ENCODE assay signal across 18 cellular contexts in genomic region chr2:11785611-11785940, GRCh38. TPM values are rescaled to one million over a fixed set of nuclear protein-coding genes. Genes with fewer than 3 reads are reported as not detected.
DNase-seq lines count a peak whose midpoint lies in the region; ATAC-seq and TF ChIP-seq lines count a peak whose summit lies in the region.
"Had no signal": no experiment of that assay in that cellular context is flagged by ENCODE, and none has a peak within 500 bp of the region (broad histone marks: within the 10 kb centered on the region; RNA-seq: fewer than 3 reads in every experiment).

No MANE protein-coding gene starts in this region.

- ATAC-seq in stimulated activated naive B cell treated with anti-CD40 and anti-IgM and Interleukin-4, amounts not matched to agents 10 μg/mL and 1 μg/mL and 100 μg/mL, for 72 hours (replicated peaks): no peak
- ATAC-seq in GM19395 (IDR thresholded peaks at IDR 0.05; ENCODE audit: unreplicated experiment): no peak
- no peak for ATAC-seq in GM18511 (IDR thresholded peaks at IDR 0.05; ENCODE audit: unreplicated experiment)

- no peak overlapping the region for H3K4me3 ChIP-seq in neuronal stem cell (ENCODE audit: low read length in 2 of 2)
- H3K4me3 ChIP-seq: BLaER1 had no signal

- peaks cover 7% of the 10 kb centered on the region for H3K4me1 Mint-ChIP-seq in T-helper 2 cell treated with Interferon-gamma antibody and Interleukin-4, amounts not matched to agents 5 μg/mL and 100 μg/mL, for 36 hours (ENCODE audit: low read depth)
- no peaks in the 10 kb centered on the region for H3K4me1 Mint-ChIP-seq in glutamatergic neuron (ENCODE audit: low read depth, unreplicated experiment)
- H3K4me1 Mint-ChIP-seq in stimulated activated naive B cell treated with anti-CD40 and anti-IgM and Interleukin-4, amounts not matched to agents 10 μg/mL and 1 μg/mL and 100 μg/mL, for 72 hours: peaks cover 4 to 5% of the 10 kb centered on the region in 2 donors
- H3K4me1 Mint-ChIP-seq in activated CD4-positive, alpha-beta T cell treated with anti-CD3 and anti-CD28 coated beads, Interleukin-2, amount 10 ng/mL, durations not matched to agents 24 days and 14 days: peaks cover 4% of the 10 kb centered on the region
- H3K4me1 Mint-ChIP-seq: B cell had no signal

- H3K23ac ChIP-seq in neuronal stem cell (ENCODE audit: low read depth, low read length, poor library complexity): peak overlapping the region; percentile 74

- no CpG with 5 or more reads among the region's 9 CpGs for WGBS in neuronal stem cell (ENCODE audit: extremely low coverage in 2 of 2, insufficient read length in 2 of 2, insufficient replicate concordance in 1 of 2), 2 donors

- no peak overlapping the region for H2AK5ac ChIP-seq in neuronal stem cell (ENCODE audit: low read depth, low read length)

- H2BK5ac ChIP-seq in neuronal stem cell (ENCODE audit: low read length): no peak overlapping the region

- H3K9me3 ChIP-seq in neuronal stem cell (replicated peaks in 1 of 2; ENCODE audit: control insufficient read depth in 2 of 2, insufficient read depth in 1 of 2, low read depth in 1 of 2, low read length in 2 of 2): peaks cover 5% of the 10 kb centered on the region in 2 donors
- H3K9me3 ChIP-seq: Caco-2 had no signal

- H3K36me3 Mint-ChIP-seq in T-helper 2 cell treated with Interferon-gamma antibody and Interleukin-4, amounts not matched to agents 5 μg/mL and 100 μg/mL, for 36 hours (ENCODE audit: low read depth): peaks cover 79% of the 10 kb centered on the region
- H3K36me3 Mint-ChIP-seq in glutamatergic neuron (ENCODE audit: unreplicated experiment): peaks cover 7% of the 10 kb centered on the region
- peaks cover 73 to 84% of the 10 kb centered on the region in 2 donors for H3K36me3 Mint-ChIP-seq in stimulated activated naive B cell treated with anti-CD40 and anti-IgM and Interleukin-4, amounts not matched to agents 10 μg/mL and 1 μg/mL and 100 μg/mL, for 72 hours
- H3K36me3 Mint-ChIP-seq in activated CD4-positive, alpha-beta T cell treated with anti-CD3 and anti-CD28 coated beads, Interleukin-2, amount 10 ng/mL, durations not matched to agents 24 days and 14 days (ENCODE audit: low read depth): peaks cover 66% of the 10 kb centered on the region

- H2BK12ac ChIP-seq in neuronal stem cell (ENCODE audit: low read length): no peak overlapping the region

- H3K27ac Mint-ChIP-seq in T-helper 2 cell treated with Interferon-gamma antibody and Interleukin-4, amounts not matched to agents 5 μg/mL and 100 μg/mL, for 36 hours: peak overlapping the region; percentile 26
- peak overlapping the region; percentile 52 for H3K27ac Mint-ChIP-seq in glutamatergic neuron (ENCODE audit: unreplicated experiment)
- H3K27ac Mint-ChIP-seq in stimulated activated naive B cell treated with anti-CD40 and anti-IgM and Interleukin-4, amounts not matched to agents 10 μg/mL and 1 μg/mL and 100 μg/mL, for 72 hours: peak overlapping the region; percentile 56
- H3K27ac Mint-ChIP-seq in activated CD4-positive, alpha-beta T cell treated with anti-CD3 and anti-CD28 coated beads, Interleukin-2, amount 10 ng/mL, durations not matched to agents 24 days and 14 days: no peak overlapping the region
- H3K27ac Mint-ChIP-seq: B cell; CD8-positive, alpha-beta T cell had no signal

- no peak overlapping the region for H4K8ac ChIP-seq in neuronal stem cell (ENCODE audit: low read depth, low read length)

- no peak overlapping the region for H4K91ac ChIP-seq in neuronal stem cell (ENCODE audit: low read depth, low read length, poor library complexity)

- no peak overlapping the region for H3K4ac ChIP-seq in neuronal stem cell (ENCODE audit: low read length)

- no peaks in the 10 kb centered on the region for H3K9me3 Mint-ChIP-seq in T-helper 2 cell treated with Interferon-gamma antibody and Interleukin-4, amounts not matched to agents 5 μg/mL and 100 μg/mL, for 36 hours
- H3K9me3 Mint-ChIP-seq in glutamatergic neuron (ENCODE audit: unreplicated experiment): no peaks in the 10 kb centered on the region
- no peaks in the 10 kb centered on the region for H3K9me3 Mint-ChIP-seq in stimulated activated naive B cell treated with anti-CD40 and anti-IgM and Interleukin-4, amounts not matched to agents 10 μg/mL and 1 μg/mL and 100 μg/mL, for 72 hours
- no peaks in the 10 kb centered on the region for H3K9me3 Mint-ChIP-seq in activated CD4-positive, alpha-beta T cell treated with anti-CD3 and anti-CD28 coated beads, Interleukin-2, amount 10 ng/mL, durations not matched to agents 24 days and 14 days
- H3K9me3 Mint-ChIP-seq: CD4-positive, CD25-positive, alpha-beta regulatory T cell; CD8-positive, alpha-beta T cell; H9 had no signal

- H3K18ac ChIP-seq in neuronal stem cell (ENCODE audit: low read length): no peak overlapping the region

- H3K27ac ChIP-seq in neuronal stem cell (replicated peaks; ENCODE audit: low read length): no peak overlapping the region
- H3K27ac ChIP-seq: 22Rv1, BLaER1, C4-2B, GM23248 had no signal

- peaks cover 0 to 3% of the 10 kb centered on the region in 2 donors for H3K4me1 ChIP-seq in neuronal stem cell (ENCODE audit: control insufficient read depth in 2 of 2, insufficient read depth in 1 of 2, low read depth in 1 of 2, low read length in 2 of 2)
- H3K4me1 ChIP-seq: BLaER1, Caco-2 had no signal

- no peak overlapping the region for H3K4me2 ChIP-seq in neuronal stem cell (ENCODE audit: insufficient read depth, low read length, poor library complexity, severe bottlenecking)
- H3K4me2 ChIP-seq: BLaER1 had no signal

- no peak overlapping the region for H2BK120ac ChIP-seq in neuronal stem cell (ENCODE audit: low read depth, low read length)

- no peak overlapping the region for H3K9ac ChIP-seq in neuronal stem cell (ENCODE audit: low read depth, low read length, poor library complexity)
- H3K9ac ChIP-seq: BLaER1, GM23248 had no signal

- no peak for DNase-seq in T-helper 2 cell treated with Interferon-gamma antibody and Interleukin-4, amounts not matched to agents 5 μg/mL and 100 μg/mL, for 36 hours (ENCODE audit: low spot score)
- DNase-seq in T-helper 2 cell (no peak), glutamatergic neuron (no peak), neuronal stem cell (ENCODE audit: low spot score) (no peak)
- DNase-seq in stimulated activated naive B cell treated with anti-CD40 and anti-IgM and Interleukin-4, amounts not matched to agents 10 μg/mL and 1 μg/mL and 100 μg/mL, for 72 hours: no peak
- no peak for DNase-seq in activated CD4-positive, alpha-beta T cell treated with anti-CD3 and anti-CD28 coated beads, Interleukin-2, amount 10 ng/mL, durations not matched to agents 24 days and 14 days
- DNase-seq: DMS153 had no signal

- intact Hi-C loops in activated CD4-positive, alpha-beta T cell treated with anti-CD3 and anti-CD28 coated beads, Interleukin-2, amount 10 ng/mL, durations not matched to agents 24 days and 14 days (cut with micrococcal nuclease): no loop called here

- H3K79me1 ChIP-seq in neuronal stem cell (ENCODE audit: low read depth, low read length): no peaks in the 10 kb centered on the region

- peaks cover 0 to 2% (median 0%) of the 10 kb centered on the region in 3 experiments for H3K27me3 ChIP-seq in neuronal stem cell (ENCODE audit: control insufficient read depth in 3 of 3, insufficient read depth in 3 of 3, low read depth in 1 of 3, low read length in 3 of 3)
- H3K27me3 ChIP-seq: BLaER1 had no signal

- TF ChIP-seq CTCF in glutamatergic neuron (IDR thresholded peaks at IDR 0.05; ENCODE audit: partially characterized antibody, unreplicated experiment): no peak

- no peak overlapping the region for H3K4me3 Mint-ChIP-seq in T-helper 2 cell treated with Interferon-gamma antibody and Interleukin-4, amounts not matched to agents 5 μg/mL and 100 μg/mL, for 36 hours
- H3K4me3 Mint-ChIP-seq in glutamatergic neuron (ENCODE audit: unreplicated experiment): no peak overlapping the region
- no peak overlapping the region for H3K4me3 Mint-ChIP-seq in stimulated activated naive B cell treated with anti-CD40 and anti-IgM and Interleukin-4, amounts not matched to agents 10 μg/mL and 1 μg/mL and 100 μg/mL, for 72 hours
- no peak overlapping the region for H3K4me3 Mint-ChIP-seq in activated CD4-positive, alpha-beta T cell treated with anti-CD3 and anti-CD28 coated beads, Interleukin-2, amount 10 ng/mL, durations not matched to agents 24 days and 14 days
- H3K4me3 Mint-ChIP-seq: B cell; CD4-positive, CD25-positive, alpha-beta regulatory T cell; CD8-positive, alpha-beta T cell had no signal

- no peak overlapping the region for H2BK15ac ChIP-seq in neuronal stem cell (ENCODE audit: low read length)

- H3K27me3 Mint-ChIP-seq in T-helper 2 cell treated with Interferon-gamma antibody and Interleukin-4, amounts not matched to agents 5 μg/mL and 100 μg/mL, for 36 hours (ENCODE audit: low read depth): no peaks in the 10 kb centered on the region
- H3K27me3 Mint-ChIP-seq in glutamatergic neuron (ENCODE audit: unreplicated experiment): peaks cover 2% of the 10 kb centered on the region
- H3K27me3 Mint-ChIP-seq in stimulated activated naive B cell treated with anti-CD40 and anti-IgM and Interleukin-4, amounts not matched to agents 10 μg/mL and 1 μg/mL and 100 μg/mL, for 72 hours: no peaks in the 10 kb centered on the region
- no peaks in the 10 kb centered on the region for H3K27me3 Mint-ChIP-seq in activated CD4-positive, alpha-beta T cell treated with anti-CD3 and anti-CD28 coated beads, Interleukin-2, amount 10 ng/mL, durations not matched to agents 24 days and 14 days
- H3K27me3 Mint-ChIP-seq: B cell; CD4-positive, CD25-positive, alpha-beta regulatory T cell had no signal

- H2AFZ ChIP-seq in neuronal stem cell (ENCODE audit: low read length): no peak overlapping the region
- H2AFZ ChIP-seq: GM23248 had no signal

- H3K14ac ChIP-seq in neuronal stem cell (ENCODE audit: low read length): no peak overlapping the region

- peaks cover 62 to 97% of the 10 kb centered on the region in 2 donors for H3K36me3 ChIP-seq in neuronal stem cell (replicated peaks in 1 of 2; ENCODE audit: control insufficient read depth in 2 of 2, insufficient read depth in 2 of 2, low read length in 2 of 2)

RNA-seq across cellular contexts. Expression of gene LPIN1, which starts 39.1 kb away (rescaled TPM):
- total RNA-seq in glutamatergic neuron (ENCODE audit: unreplicated experiment): 142 TPM
- 19.1 TPM for polyA plus RNA-seq in neuronal stem cell (2013, experiment 1 of 2)
- polyA plus RNA-seq in neuronal stem cell (2013, experiment 2 of 2): 20.2 TPM
- 46.3 and 52.3 TPM in 2 replicates for total RNA-seq in activated CD4-positive, alpha-beta T cell treated with anti-CD3 and anti-CD28 coated beads, Interleukin-2, amount 10 ng/mL, durations not matched to agents 24 days and 14 days
